Comparison of ENCODE assay signal across 9 cellular contexts in genomic region chr14:64507376-64508156, GRCh38. TPM values are rescaled to one million over a fixed set of nuclear protein-coding genes. Genes with fewer than 3 reads are reported as not detected.
DNase-seq lines count a peak whose midpoint lies in the region; ATAC-seq lines count a peak whose summit lies in the region.
"Had no signal": no experiment of that assay in that cellular context is flagged by ENCODE, and none has a peak within 500 bp of the region (broad histone marks: within the 10 kb centered on the region; RNA-seq: fewer than 3 reads in every experiment).

No MANE protein-coding gene starts in this region.

- peaks cover 5 to 68% (median 49%) of the 10 kb centered on the region in 5 donors for H3K4me1 ChIP-seq in subcutaneous abdominal adipose tissue (ENCODE audit: control insufficient read depth in 5 of 5, insufficient read depth in 5 of 5, low read length in 5 of 5)

- no peaks in the 10 kb centered on the region for H3K36me3 ChIP-seq in subcutaneous abdominal adipose tissue (ENCODE audit: control insufficient read depth in 5 of 5, insufficient read depth in 5 of 5, low read length in 5 of 5)

- H3K4me3 ChIP-seq in subcutaneous abdominal adipose tissue (ENCODE audit: low read depth in 1 of 5, low read length in 5 of 5), result no peak overlapping the region

- peak overlapping the region; percentile 84 for H3K4me3 Mint-ChIP-seq in activated CD4-positive, alpha-beta memory T cell treated with anti-CD3 and anti-CD28 coated beads, Interleukin-2, amount 10 ng/mL, durations not matched to agents 7 days and 5 days

- peaks cover 55% of the 10 kb centered on the region for H3K4me1 Mint-ChIP-seq in activated CD4-positive, alpha-beta memory T cell treated with anti-CD3 and anti-CD28 coated beads, Interleukin-2, amount 10 ng/mL, durations not matched to agents 7 days and 5 days

- H3K27ac ChIP-seq in subcutaneous abdominal adipose tissue (ENCODE audit: low read depth, low read length), result peak overlapping the region; percentile 99
- H3K27ac ChIP-seq: WERI-Rb-1 had no signal

- ATAC-seq in HG02973 (IDR thresholded peaks at IDR 0.05; ENCODE audit: unreplicated experiment), result no peak

- POLR2A ChIA-PET in activated CD4-positive, alpha-beta memory T cell treated with anti-CD3 and anti-CD28 coated beads, Interleukin-2, amount 10 ng/mL, durations not matched to agents 7 days and 5 days (lab: Charles Lee), result interaction anchor here (0.9 to 3.7 kb wide), 7 partner anchors 11 to 170 kb away, joined by 3 to 28 read pairs (median 3); partner anchors contain the start of gene MTHFD1

- CTCF ChIA-PET in activated CD4-positive, alpha-beta memory T cell treated with anti-CD3 and anti-CD28 coated beads, Interleukin-2, amount 10 ng/mL, durations not matched to agents 7 days and 5 days (lab: Charles Lee), result interaction anchor here (1.0 to 4.4 kb wide), 3 partner anchors 13 to 384 kb away, joined by 3 to 30 read pairs (median 7); no protein-coding TSS in a partner anchor

- no peaks in the 10 kb centered on the region for H3K27me3 Mint-ChIP-seq in activated CD4-positive, alpha-beta memory T cell treated with anti-CD3 and anti-CD28 coated beads, Interleukin-2, amount 10 ng/mL, durations not matched to agents 7 days and 5 days

- H3K36me3 Mint-ChIP-seq in activated CD4-positive, alpha-beta memory T cell treated with anti-CD3 and anti-CD28 coated beads, Interleukin-2, amount 10 ng/mL, durations not matched to agents 7 days and 5 days (ENCODE audit: low read depth), result peaks cover 43% of the 10 kb centered on the region

- H3K27ac Mint-ChIP-seq in activated CD4-positive, alpha-beta memory T cell treated with anti-CD3 and anti-CD28 coated beads, Interleukin-2, amount 10 ng/mL, durations not matched to agents 7 days and 5 days, result peak overlapping the region; percentile 91

- peak overlapping the region in 1 of 5 donors; percentile 26 for H3K9ac ChIP-seq in subcutaneous abdominal adipose tissue (ENCODE audit: low read length in 5 of 5)

- peak; percentile 39 for DNase-seq in activated CD8-positive, alpha-beta memory T cell treated with anti-CD3 and anti-CD28 coated beads, Interleukin-2, amount 50 U/mL, for 4 hours
- no peak for DNase-seq in activated CD8-positive, alpha-beta memory T cell treated with anti-CD3 and anti-CD28 coated beads, Interleukin-2, amount 50 U/mL, for 48 hours
- DNase-seq in activated CD4-positive, alpha-beta memory T cell treated with anti-CD3 and anti-CD28 coated beads, Interleukin-2, amount 10 ng/mL, durations not matched to agents 7 days and 5 days, result peak; percentile 31
- DNase-seq in glomerular visceral epithelial cell (ENCODE audit: extremely low spot score) (peak; percentile 16), dedifferentiated amniotic fluid mesenchymal stem cell (ENCODE audit: extremely low spot score) (no peak), NCI-H524 treated with DMSO at 0.1 percent for 48 hours (lab: John Stamatoyannopoulos, UW) (no peak)
- DNase-seq: WERI-Rb-1 had no signal

- no peaks in the 10 kb centered on the region for H3K9me3 Mint-ChIP-seq in activated CD4-positive, alpha-beta memory T cell treated with anti-CD3 and anti-CD28 coated beads, Interleukin-2, amount 10 ng/mL, durations not matched to agents 7 days and 5 days

- no peaks in the 10 kb centered on the region for H3K9me3 ChIP-seq in subcutaneous abdominal adipose tissue (ENCODE audit: control insufficient read depth in 5 of 5, low read length in 5 of 5)

- no peaks in the 10 kb centered on the region for H3K27me3 ChIP-seq in subcutaneous abdominal adipose tissue (ENCODE audit: control insufficient read depth in 5 of 5, insufficient read depth in 4 of 5, low read length in 5 of 5)

RNA-seq across cellular contexts. Expression of gene ZBTB1, which starts 3.0 kb away (rescaled TPM):
- 10 to 100 TPM; 81.2 to 86.1 TPM for total RNA-seq in activated CD4-positive, alpha-beta memory T cell treated with anti-CD3 and anti-CD28 coated beads, Interleukin-2, amount 10 ng/mL, durations not matched to agents 7 days and 5 days

RNA-seq across cellular contexts. Expression of gene ZBTB25, which starts 3.9 kb away (rescaled TPM):
- 10 to 100 TPM; 38.8 to 40.5 TPM for total RNA-seq in activated CD4-positive, alpha-beta memory T cell treated with anti-CD3 and anti-CD28 coated beads, Interleukin-2, amount 10 ng/mL, durations not matched to agents 7 days and 5 days

RNA-seq across cellular contexts. Expression of gene HSPA2, which starts 33.0 kb away (rescaled TPM):
- 1 to 10 TPM; 6.8 to 7.1 TPM for total RNA-seq in activated CD4-positive, alpha-beta memory T cell treated with anti-CD3 and anti-CD28 coated beads, Interleukin-2, amount 10 ng/mL, durations not matched to agents 7 days and 5 days

RNA-seq across cellular contexts. Expression of gene PPP1R36, which starts 42.2 kb away (rescaled TPM):
- total RNA-seq in activated CD4-positive, alpha-beta memory T cell treated with anti-CD3 and anti-CD28 coated beads, Interleukin-2, amount 10 ng/mL, durations not matched to agents 7 days and 5 days, result under 1 TPM in 1 of 2 experiments, not detected in 1; 0.53 TPM

RNA-seq across cellular contexts. Expression of gene AKAP5, which starts 42.3 kb away (rescaled TPM):
- under 1 TPM; 0.88 TPM for total RNA-seq in activated CD4-positive, alpha-beta memory T cell treated with anti-CD3 and anti-CD28 coated beads, Interleukin-2, amount 10 ng/mL, durations not matched to agents 7 days and 5 days

Comparison
In these comparisons a context has a peak if more than half of its experiments do, and no peak if none do; other contexts are left out.
1. DNase-seq: peak in activated CD8-positive, alpha-beta memory T cell treated with anti-CD3 and anti-CD28 coated beads, Interleukin-2, amount 50 U/mL, for 4 hours (single experiment), activated CD4-positive, alpha-beta memory T cell treated with anti-CD3 and anti-CD28 coated beads, Interleukin-2, amount 10 ng/mL, durations not matched to agents 7 days and 5 days (single experiment) and glomerular visceral epithelial cell (single experiment); none in activated CD8-positive, alpha-beta memory T cell treated with anti-CD3 and anti-CD28 coated beads, Interleukin-2, amount 50 U/mL, for 48 hours (single experiment), dedifferentiated amniotic fluid mesenchymal stem cell (single experiment) and NCI-H524 treated with DMSO at 0.1 percent for 48 hours (single experiment).